Comparison of ENCODE assay signal across 9 cellular contexts in genomic region chr10:124739996-124740373, GRCh38. TPM values are rescaled to one million over a fixed set of nuclear protein-coding genes. Genes with fewer than 3 reads are reported as not detected.
A peak's percentile ranks its signal among the peaks of the same experiment; 100 is the strongest.
DNase-seq lines count a peak whose midpoint lies in the region; ATAC-seq and TF ChIP-seq lines count a peak whose summit lies in the region.
"Had no signal": no experiment of that assay in that cellular context is flagged by ENCODE, and none has a peak within 500 bp of the region (broad histone marks: within the 10 kb centered on the region; RNA-seq: fewer than 3 reads in every experiment).

No MANE protein-coding gene starts in this region.

- intact Hi-C loops in IMR-90 (cut with micrococcal nuclease) = loop anchor here (5.0 kb wide), 4 partner anchors 38 to 748 kb away; no protein-coding TSS in a partner anchor
- intact Hi-C loops in mucosa of descending colon (cut with DNase I, micrococcal nuclease) = loop anchor here (5.0 to 10.0 kb wide), 2 partner anchors 95 to 208 kb away; no protein-coding TSS in a partner anchor

- no peak overlapping the region for H2BK5ac ChIP-seq in IMR-90 (ENCODE audit: low read depth, low read length, poor library complexity, severe bottlenecking)

- no peak for TF ChIP-seq CTCF in IMR-90 (conservative IDR thresholded peaks at IDR 0.05; ENCODE audit: low read depth, low read length)
- no peak for TF ChIP-seq CTCF in mucosa of descending colon (IDR thresholded peaks at IDR 0.05)

- H3K9me1 ChIP-seq in IMR-90 (ENCODE audit: insufficient read depth, low read length) = no peaks in the 10 kb centered on the region; the same call in 1 of the 2 replicates

- H2AK5ac ChIP-seq in IMR-90 (ENCODE audit: low read depth, low read length) = no peak overlapping the region

- H3K4me2 ChIP-seq in IMR-90 (ENCODE audit: low read depth, low read length) = no peak overlapping the region; the same call in 1 of the 2 replicates

- H3K79me1 ChIP-seq in IMR-90 (ENCODE audit: low read depth in 1 of 2, low read length in 2 of 2) = peaks cover 3 to 40% of the 10 kb centered on the region in 2 experiments

- peaks cover 29% of the 10 kb centered on the region for H3K36me3 Mint-ChIP-seq in activated T-helper 17 cell treated with anti-CD3 and anti-CD28 coated beads, Interleukin-2, amount 50 U/mL, for 72 hours (ENCODE audit: low read depth)
- H3K36me3 Mint-ChIP-seq in stimulated activated effector memory CD8-positive, alpha-beta T cell treated with anti-CD3 and anti-CD28 coated beads, Interleukin-12 subunit alpha, Interleukin-12 subunit beta, amount 100 ng/mL, for 72 hours = peaks cover 47% of the 10 kb centered on the region

- no peak overlapping the region for H2AFZ ChIP-seq in IMR-90 (replicated peaks; ENCODE audit: low read length, poor library complexity)

- H3K14ac ChIP-seq in IMR-90 (replicated peaks; ENCODE audit: low read depth, low read length) = 0 out of 2 replicates have a peak overlapping the region, but pooled peaks have one; percentile 18

- DNase-seq in IMR-90 (no peak), NCI-H2029 (lab: John Stamatoyannopoulos, UW) (no peak), NCI-H510A treated with DMSO at 0.1 percent for 48 hours (lab: John Stamatoyannopoulos, UW) (no peak), NCI-H2107 (lab: John Stamatoyannopoulos, UW) (no peak), mucosa of descending colon (no peak)
- DNase-seq in stimulated activated effector memory CD8-positive, alpha-beta T cell treated with anti-CD3 and anti-CD28 coated beads, Interleukin-12 subunit alpha, Interleukin-12 subunit beta, amount 100 ng/mL, for 72 hours (ENCODE audit: low spot score in 2 of 2) = peak in 1 of 2 donors; percentile 42
- DNase-seq: activated naive CD8-positive, alpha-beta T cell treated with anti-CD3 and anti-CD28 coated beads, Interleukin-2, amount 10 ng/mL, durations not matched to agents 7 days and 5 days had no signal

- no peak overlapping the region for H2BK120ac ChIP-seq in IMR-90 (ENCODE audit: low read depth, low read length)

- H3K9ac ChIP-seq in IMR-90 (ENCODE audit: low read depth, low read length) (no peak overlapping the region), iPS-15b (ENCODE audit: low read depth, low read length) (no peak overlapping the region)

- H3K4me1 Mint-ChIP-seq in activated T-helper 17 cell treated with anti-CD3 and anti-CD28 coated beads, Interleukin-2, amount 50 U/mL, for 72 hours = peaks cover 47% of the 10 kb centered on the region
- H3K4me1 Mint-ChIP-seq in stimulated activated effector memory CD8-positive, alpha-beta T cell treated with anti-CD3 and anti-CD28 coated beads, Interleukin-12 subunit alpha, Interleukin-12 subunit beta, amount 100 ng/mL, for 72 hours = peaks cover 80% of the 10 kb centered on the region

- no peak overlapping the region for H3K18ac ChIP-seq in IMR-90 (ENCODE audit: low read depth, low read length)

- POLR2A ChIA-PET in IMR-90 (lab: Charles Lee; ENCODE audit: unreplicated experiment) = no interaction called here

- no peaks in the 10 kb centered on the region for H3K9me3 ChIP-seq in IMR-90 (ENCODE audit: control insufficient read depth, insufficient read depth, low read length)
- H3K9me3 ChIP-seq in iPS-15b (ENCODE audit: control insufficient read depth, insufficient read depth, low read length) = no peaks in the 10 kb centered on the region
- H3K9me3 ChIP-seq in mucosa of descending colon = no peaks in the 10 kb centered on the region

- H3K27me3 Mint-ChIP-seq in activated T-helper 17 cell treated with anti-CD3 and anti-CD28 coated beads, Interleukin-2, amount 50 U/mL, for 72 hours = no peaks in the 10 kb centered on the region

- H2AK9ac ChIP-seq in IMR-90 (replicated peaks; ENCODE audit: low read depth, low read length, poor library complexity) = no peak overlapping the region

- H3K4me1 ChIP-seq in IMR-90 (ENCODE audit: control insufficient read depth, insufficient read depth, low read length) = peaks cover 17% of the 10 kb centered on the region
- peaks cover 48% of the 10 kb centered on the region for H3K4me1 ChIP-seq in iPS-15b (ENCODE audit: control insufficient read depth, insufficient read depth, low read length)
- peaks cover 67% of the 10 kb centered on the region for H3K4me1 ChIP-seq in mucosa of descending colon (ENCODE audit: low read depth)

- H3K4me3 ChIP-seq in IMR-90 (ENCODE audit: insufficient read depth, low read depth, low read length) (no peak overlapping the region), iPS-15b (ENCODE audit: low read depth, low read length) (peak overlapping the region; percentile 10), mucosa of descending colon (no peak overlapping the region)

- CTCF ChIA-PET in IMR-90 (lab: Yijun Ruan, JAX) = no interaction called here

- H4K20me1 ChIP-seq in IMR-90 (ENCODE audit: insufficient read depth, low read length) = peaks cover 21% of the 10 kb centered on the region

- H3K27ac Mint-ChIP-seq in activated T-helper 17 cell treated with anti-CD3 and anti-CD28 coated beads, Interleukin-2, amount 50 U/mL, for 72 hours = peak overlapping the region; percentile 85
- H3K27ac Mint-ChIP-seq in stimulated activated effector memory CD8-positive, alpha-beta T cell treated with anti-CD3 and anti-CD28 coated beads, Interleukin-12 subunit alpha, Interleukin-12 subunit beta, amount 100 ng/mL, for 72 hours = peak overlapping the region; percentile 90
- H3K27ac Mint-ChIP-seq: activated naive CD8-positive, alpha-beta T cell treated with anti-CD3 and anti-CD28 coated beads, Interleukin-2, amount 10 ng/mL, durations not matched to agents 7 days and 5 days had no signal

- H3K36me3 ChIP-seq in IMR-90 (ENCODE audit: control insufficient read depth, insufficient read depth, low read length) (no peaks in the 10 kb centered on the region), iPS-15b (ENCODE audit: control insufficient read depth, insufficient read depth, low read length) (no peaks in the 10 kb centered on the region), mucosa of descending colon (ENCODE audit: low read depth) (no peaks in the 10 kb centered on the region)

- ATAC-seq in IMR-90 (ENCODE audit: low read depth) = no peak
- no peak for ATAC-seq in activated T-helper 17 cell treated with anti-CD3 and anti-CD28 coated beads, Interleukin-2, amount 50 U/mL, for 72 hours (replicated peaks)
- no peak for ATAC-seq in stimulated activated effector memory CD8-positive, alpha-beta T cell treated with anti-CD3 and anti-CD28 coated beads, Interleukin-12 subunit alpha, Interleukin-12 subunit beta, amount 100 ng/mL, for 72 hours
- no peak for ATAC-seq in mucosa of descending colon

- no peak overlapping the region for H4K5ac ChIP-seq in IMR-90 (ENCODE audit: low read depth, low read length)

- no peak overlapping the region for H4K91ac ChIP-seq in IMR-90 (ENCODE audit: insufficient read depth, low read depth, low read length)

- H3K4ac ChIP-seq in IMR-90 (ENCODE audit: low read depth, low read length) = no peak overlapping the region; the same call in 1 of the 2 replicates

- peak overlapping the region; percentile 78; the same call in 1 of the 2 replicates for H3K23ac ChIP-seq in IMR-90 (ENCODE audit: low read depth, low read length)

- in situ Hi-C loops in IMR-90 (cut with MboI; ENCODE audit: low sequenced_read_pairs) = loop anchor here (5.0 kb wide), 1 partner anchor 203 kb away; no protein-coding TSS in a partner anchor

- H4K8ac ChIP-seq in IMR-90 (ENCODE audit: low read depth in 2 of 2, low read length in 2 of 2) = no peak overlapping the region

- no CpG with 5 or more reads among the region's 6 CpGs for WGBS in IMR-90 (ENCODE audit: extremely low coverage in 2 of 2, insufficient read length in 1 of 2), 2 experiments

- no peak for TF ChIP-seq RAD21 in IMR-90 (IDR thresholded peaks at IDR 0.05; ENCODE audit: low read length)

- dilution Hi-C loops in IMR-90 (cut with HindIII; ENCODE audit: low sequenced_read_pairs, unreplicated experiment) = no loop called here

- H2BK20ac ChIP-seq in IMR-90 (ENCODE audit: low read depth, low read length) = no peak overlapping the region

- BruUV-seq in IMR-90 (replicated peaks; lab: Mats Ljungman, UMichigan) = no TSS peak

- H2BK15ac ChIP-seq in IMR-90 (ENCODE audit: low read depth, low read length) = no peak overlapping the region

- TF ChIP-seq POLR2A in IMR-90 (IDR thresholded peaks at IDR 0.05; ENCODE audit: low read depth, low read length) = no peak

- H3K27ac ChIP-seq in IMR-90 (ENCODE audit: insufficient read depth, low read length) = no peak overlapping the region

- no peak overlapping the region for H3K56ac ChIP-seq in IMR-90 (ENCODE audit: extremely low read depth, insufficient read depth, low read length)

- H3K9me3 Mint-ChIP-seq in activated T-helper 17 cell treated with anti-CD3 and anti-CD28 coated beads, Interleukin-2, amount 50 U/mL, for 72 hours = no peaks in the 10 kb centered on the region
- H3K9me3 Mint-ChIP-seq in stimulated activated effector memory CD8-positive, alpha-beta T cell treated with anti-CD3 and anti-CD28 coated beads, Interleukin-12 subunit alpha, Interleukin-12 subunit beta, amount 100 ng/mL, for 72 hours = no peaks in the 10 kb centered on the region
- H3K9me3 Mint-ChIP-seq: activated naive CD8-positive, alpha-beta T cell treated with anti-CD3 and anti-CD28 coated beads, Interleukin-2, amount 10 ng/mL, durations not matched to agents 7 days and 5 days had no signal

- no peaks in the 10 kb centered on the region for H3K27me3 ChIP-seq in IMR-90 (ENCODE audit: control insufficient read depth, insufficient read depth, low read length)
- peaks cover 13% of the 10 kb centered on the region for H3K27me3 ChIP-seq in iPS-15b (ENCODE audit: control insufficient read depth, insufficient read depth, low read length)

- peak overlapping the region; percentile 76 for H3K4me3 Mint-ChIP-seq in activated T-helper 17 cell treated with anti-CD3 and anti-CD28 coated beads, Interleukin-2, amount 50 U/mL, for 72 hours
- peak overlapping the region; percentile 89 for H3K4me3 Mint-ChIP-seq in stimulated activated effector memory CD8-positive, alpha-beta T cell treated with anti-CD3 and anti-CD28 coated beads, Interleukin-12 subunit alpha, Interleukin-12 subunit beta, amount 100 ng/mL, for 72 hours
- H3K4me3 Mint-ChIP-seq: activated naive CD8-positive, alpha-beta T cell treated with anti-CD3 and anti-CD28 coated beads, Interleukin-2, amount 10 ng/mL, durations not matched to agents 7 days and 5 days had no signal

TF ChIP-seq in IMR-90, 13 proteins besides CTCF, POLR2A, EP300 and RAD21 (continues in another document):
- no peak for TF ChIP-seq SMC3 (IDR thresholded peaks at IDR 0.05; ENCODE audit: low read depth, low read length)

RNA-seq across cellular contexts. Expression of gene FAM53B, which starts 4.2 kb away (rescaled TPM):
- 5.3 and 5.7 TPM in 2 replicates for total RNA-seq in IMR-90 (2012; rRNA removed)
- 3.8 and 5.0 TPM in 2 replicates for polyA plus RNA-seq in IMR-90 (2012; rRNA removed)
- polyA plus RNA-seq in IMR-90 (2012; cell fraction: cytosol; rRNA removed) = 2.5 and 4.1 TPM in 2 replicates
- polyA plus RNA-seq in IMR-90 (2012; cell fraction: nucleus; rRNA removed; ENCODE audit: low replicate concordance) = 7.0 and 12.4 TPM in 2 replicates
- 10 to 100 TPM; 21.7 to 36.8 TPM for total RNA-seq in activated T-helper 17 cell treated with anti-CD3 and anti-CD28 coated beads, Interleukin-2, amount 50 U/mL, for 72 hours
- total RNA-seq in mucosa of descending colon = 10 to 100 TPM; 37.2 to 48.0 (median 44.2) TPM

RNA-seq across cellular contexts. Expression of gene EEF1AKMT2, which starts 51.7 kb away (rescaled TPM):
- 9.7 and 22.8 TPM in 2 replicates for total RNA-seq in IMR-90 (2012; rRNA removed)
- 9.5 and 12.7 TPM in 2 replicates for polyA plus RNA-seq in IMR-90 (2012; rRNA removed)
- 3.4 and 3.9 TPM in 2 replicates for polyA plus RNA-seq in IMR-90 (2012; cell fraction: cytosol; rRNA removed)
- polyA plus RNA-seq in IMR-90 (2012; cell fraction: nucleus; rRNA removed; ENCODE audit: low replicate concordance) = 1.3 and 13.1 TPM in 2 replicates
- total RNA-seq in activated T-helper 17 cell treated with anti-CD3 and anti-CD28 coated beads, Interleukin-2, amount 50 U/mL, for 72 hours = 1 to 10 TPM; 7.6 to 10.0 TPM
- 10 to 100 TPM; 14.4 to 19.3 (median 18.0) TPM for total RNA-seq in mucosa of descending colon
